1 cellular context compared by ENCODE assay signal in genomic region chr2:154195644-154196221, GRCh38.
TF ChIP-seq lines count a peak whose summit lies in the region.

No MANE protein-coding gene starts in this region.

TF ChIP-seq in GM23338, 12 proteins besides CTCF, POLR2A, EP300 and RAD21 (continued from another document):
- TF ChIP-seq REST (IDR thresholded peaks at IDR 0.05; ENCODE audit: unreplicated experiment): no peak
TF ChIP-seq in GM23338: peak in this region for 0.
